In genomic region chr3:134377896-134378295, GRCh38 we compare ENCODE assay signal across 13 cellular contexts. TPM values are rescaled to one million over a fixed set of nuclear protein-coding genes. Genes with fewer than 3 reads are reported as not detected.
"Had no signal": no experiment of that assay in that cellular context is flagged by ENCODE, and none has a peak within 500 bp of the region (broad histone marks: within the 10 kb centered on the region; RNA-seq: fewer than 3 reads in every experiment).

No MANE protein-coding gene starts in this region.

- H3K4me2 ChIP-seq: SK-N-SH, smooth muscle cell had no signal

- H3K9me3 ChIP-seq: body of pancreas, SK-N-SH, tibial artery had no signal

- H3K4me3 ChIP-seq: body of pancreas, smooth muscle cell, tibial artery had no signal

- H3K79me2 ChIP-seq: parathyroid adenoma had no signal

- DNase-seq: activated CD4-positive, alpha-beta T cell treated with anti-CD3 and anti-CD28 coated beads for 48 hours; activated effector memory CD4-positive, alpha-beta T cell treated with Interleukin-2 at 50 U/mL for 16 hours; amniotic stem cell; cortex of kidney; hippocampal formation; left cardiac atrium; mesenchymal stem cell had no signal

- H3K27ac ChIP-seq: body of pancreas, parathyroid adenoma, tibial artery had no signal

- H3K36me3 ChIP-seq: tibial artery had no signal

- H3K9ac ChIP-seq: parathyroid adenoma, SK-N-SH had no signal

- H2AFZ ChIP-seq: parathyroid adenoma had no signal

- H3K27me3 ChIP-seq: body of pancreas, tibial artery had no signal

- ATAC-seq: body of pancreas, left cardiac atrium had no signal

RNA-seq across cellular contexts. Expression of gene AMOTL2, which starts 3.6 kb away (rescaled TPM):
- total RNA-seq: activated CD8-positive, alpha-beta memory T cell treated with anti-CD3 and anti-CD28 coated beads for 36 hours had no signal
